12 cellular contexts compared by ENCODE assay signal in the genomic region with DNA sequence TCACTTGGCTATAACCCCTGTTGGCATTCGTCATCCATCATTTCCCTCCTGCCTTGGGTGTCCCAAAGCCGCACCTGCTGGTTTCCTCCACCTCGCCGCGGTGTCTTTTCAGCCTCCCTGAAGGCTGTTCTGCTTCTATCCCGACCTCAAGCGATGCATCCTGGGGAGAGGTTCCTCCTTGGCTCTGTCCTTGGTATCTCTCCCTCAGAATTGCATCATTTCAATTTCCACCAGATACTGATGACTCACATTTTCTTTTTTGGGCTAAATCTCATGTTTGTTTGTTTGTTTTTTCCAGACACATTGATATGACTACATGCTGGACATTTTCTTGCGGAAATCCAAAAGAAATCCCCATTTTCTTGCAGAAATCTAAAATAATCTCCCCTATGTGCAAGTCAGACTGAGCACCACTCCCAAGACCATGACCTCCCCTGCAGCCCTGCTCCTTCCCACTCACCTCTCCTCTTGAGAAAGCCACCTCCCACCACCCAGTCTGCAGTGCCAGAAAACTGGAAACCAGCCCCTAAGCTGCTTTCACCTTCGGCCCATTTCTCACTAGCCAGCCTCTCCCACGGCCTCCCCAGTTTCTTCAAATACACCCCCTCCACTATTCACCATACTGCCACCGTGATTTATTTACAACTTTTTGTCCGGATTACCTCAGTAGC.
DNase-seq lines count a peak whose midpoint lies in the region; ATAC-seq and TF ChIP-seq lines count a peak whose summit lies in the region.
"Had no signal": no experiment of that assay in that cellular context is flagged by ENCODE, and none has a peak within 500 bp of the region (broad histone marks: within the 10 kb centered on the region; RNA-seq: fewer than 3 reads in every experiment).

No MANE protein-coding gene starts in this region.

- no peaks in the 10 kb centered on the region for H3K9me3 ChIP-seq in adipocyte (ENCODE audit: control insufficient read depth, low read length)

- H3K27me3 ChIP-seq in adipocyte (replicated peaks; ENCODE audit: control insufficient read depth, insufficient read depth, low read length): peaks cover 13% of the 10 kb centered on the region
- H3K27me3 ChIP-seq: heart right ventricle had no signal

- TF ChIP-seq EP300 in Ishikawa (IDR thresholded peaks at IDR 0.05; ENCODE audit: borderline replicate concordance): no peak

- no peak overlapping the region for H3K9ac ChIP-seq in adipocyte (ENCODE audit: low read length)

- no peak for TF ChIP-seq RAD21 in Ishikawa (IDR thresholded peaks at IDR 0.05; ENCODE audit: low read depth)

- no peaks in the 10 kb centered on the region for H3K36me3 ChIP-seq in adipocyte (ENCODE audit: control insufficient read depth, insufficient read depth, low read length, severe bottlenecking)
- H3K36me3 ChIP-seq: heart right ventricle had no signal

- no peak overlapping the region for H3K4me3 ChIP-seq in adipocyte (ENCODE audit: low read length)
- H3K4me3 ChIP-seq: heart right ventricle had no signal

- peak; percentile 16 for DNase-seq in SIG-M5 treated with dmso at 0.1 percent for 504 hours (lab: John Stamatoyannopoulos, UW; ENCODE audit: unreplicated experiment)
- DNase-seq in SIG-M5 (lab: John Stamatoyannopoulos, UW): no peak
- peak; percentile 31 for DNase-seq in adipocyte (ENCODE audit: low read depth)
- DNase-seq in left ventricle myocardium superior: no peak
- DNase-seq in HuH-7 (ENCODE audit: low spot score): no peak
- DNase-seq in stimulated activated naive CD4-positive, alpha-beta T cell (lab: John Stamatoyannopoulos, UW): no peak
- DNase-seq in OCI-M2 (lab: John Stamatoyannopoulos, UW; ENCODE audit: unreplicated experiment): no peak
- DNase-seq: naive thymus-derived CD8-positive, alpha-beta T cell; NCI-H187; NCI-H345 had no signal

- intact Hi-C loops in left ventricle myocardium superior (cut with micrococcal nuclease): no loop called here

- peaks cover 7% of the 10 kb centered on the region for H3K4me1 ChIP-seq in adipocyte (ENCODE audit: control insufficient read depth, insufficient read depth, low read length)
- H3K4me1 ChIP-seq: heart right ventricle had no signal

- ATAC-seq in left ventricle myocardium superior: peak; percentile 76
- ATAC-seq: naive thymus-derived CD8-positive, alpha-beta T cell had no signal

TF ChIP-seq in Ishikawa, 13 proteins besides CTCF, POLR2A, EP300 and RAD21:
- TF ChIP-seq, protein P1, sequence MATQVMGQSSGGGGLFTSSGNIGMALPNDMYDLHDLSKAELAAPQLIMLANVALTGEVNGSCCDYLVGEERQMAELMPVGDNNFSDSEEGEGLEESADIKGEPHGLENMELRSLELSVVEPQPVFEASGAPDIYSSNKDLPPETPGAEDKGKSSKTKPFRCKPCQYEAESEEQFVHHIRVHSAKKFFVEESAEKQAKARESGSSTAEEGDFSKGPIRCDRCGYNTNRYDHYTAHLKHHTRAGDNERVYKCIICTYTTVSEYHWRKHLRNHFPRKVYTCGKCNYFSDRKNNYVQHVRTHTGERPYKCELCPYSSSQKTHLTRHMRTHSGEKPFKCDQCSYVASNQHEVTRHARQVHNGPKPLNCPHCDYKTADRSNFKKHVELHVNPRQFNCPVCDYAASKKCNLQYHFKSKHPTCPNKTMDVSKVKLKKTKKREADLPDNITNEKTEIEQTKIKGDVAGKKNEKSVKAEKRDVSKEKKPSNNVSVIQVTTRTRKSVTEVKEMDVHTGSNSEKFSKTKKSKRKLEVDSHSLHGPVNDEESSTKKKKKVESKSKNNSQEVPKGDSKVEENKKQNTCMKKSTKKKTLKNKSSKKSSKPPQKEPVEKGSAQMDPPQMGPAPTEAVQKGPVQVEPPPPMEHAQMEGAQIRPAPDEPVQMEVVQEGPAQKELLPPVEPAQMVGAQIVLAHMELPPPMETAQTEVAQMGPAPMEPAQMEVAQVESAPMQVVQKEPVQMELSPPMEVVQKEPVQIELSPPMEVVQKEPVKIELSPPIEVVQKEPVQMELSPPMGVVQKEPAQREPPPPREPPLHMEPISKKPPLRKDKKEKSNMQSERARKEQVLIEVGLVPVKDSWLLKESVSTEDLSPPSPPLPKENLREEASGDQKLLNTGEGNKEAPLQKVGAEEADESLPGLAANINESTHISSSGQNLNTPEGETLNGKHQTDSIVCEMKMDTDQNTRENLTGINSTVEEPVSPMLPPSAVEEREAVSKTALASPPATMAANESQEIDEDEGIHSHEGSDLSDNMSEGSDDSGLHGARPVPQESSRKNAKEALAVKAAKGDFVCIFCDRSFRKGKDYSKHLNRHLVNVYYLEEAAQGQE (IDR thresholded peaks at IDR 0.05; ENCODE audit: low read depth): peak; percentile 23; the same call in 1 of the 2 replicates
- no peak for TF ChIP-seq TCF12 (IDR thresholded peaks at IDR 0.05; ENCODE audit: low read depth)
- TF ChIP-seq, protein P2, sequence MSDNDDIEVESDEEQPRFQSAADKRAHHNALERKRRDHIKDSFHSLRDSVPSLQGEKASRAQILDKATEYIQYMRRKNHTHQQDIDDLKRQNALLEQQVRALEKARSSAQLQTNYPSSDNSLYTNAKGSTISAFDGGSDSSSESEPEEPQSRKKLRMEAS (IDR thresholded peaks at IDR 0.05): no peak

Comparison
In these comparisons a context has a peak if more than half of its experiments do, and no peak if none do; other contexts are left out.
1. DNase-seq: peak in SIG-M5 treated with dmso at 0.1 percent for 504 hours (single experiment) and adipocyte (single experiment); none in SIG-M5 (single experiment), left ventricle myocardium superior (single experiment), HuH-7 (single experiment), stimulated activated naive CD4-positive, alpha-beta T cell (0 of 6) and OCI-M2 (single experiment).